In genomic region chr6:161418458-161418945, GRCh38 we compare ENCODE assay signal across 8 cellular contexts.
A peak's percentile ranks its signal among the peaks of the same experiment; 100 is the strongest.
DNase-seq lines count a peak whose midpoint lies in the region; ATAC-seq, FAIRE-seq and TF ChIP-seq lines count a peak whose summit lies in the region.

No MANE protein-coding gene starts in this region.

- H3K27ac ChIP-seq in CD4-positive, CD25-positive, alpha-beta regulatory T cell (ENCODE audit: insufficient read depth, low read length, poor library complexity, severe bottlenecking) = no peak overlapping the region
- H3K27ac ChIP-seq in GM12878 (ENCODE audit: control insufficient read depth, insufficient read depth) (no peak overlapping the region), smooth muscle cell (ENCODE audit: low read depth) (peak overlapping the region; percentile 84)

- peak; percentile 77 for TF ChIP-seq RAD21 in GM12878 (IDR thresholded peaks at IDR 0.05; ENCODE audit: insufficient read depth, low read depth, low read length)

- H4K20me1 ChIP-seq in GM12878 (ENCODE audit: control insufficient read depth, insufficient read depth) (no peaks in the 10 kb centered on the region), smooth muscle cell (ENCODE audit: low read depth) (no peaks in the 10 kb centered on the region)

- no peaks in the 10 kb centered on the region for H3K27me3 ChIP-seq in CD4-positive, CD25-positive, alpha-beta regulatory T cell (ENCODE audit: control insufficient read depth, insufficient read depth, low read length)
- peaks cover 0 to 2% of the 10 kb centered on the region in 2 experiments; a peak in 2 of 4 replicates for H3K27me3 ChIP-seq in GM12878 (replicated peaks in 1 of 2; ENCODE audit: control insufficient read depth in 2 of 2, insufficient read depth in 2 of 2, low read length in 1 of 2)
- H3K27me3 ChIP-seq in smooth muscle cell (ENCODE audit: low read depth) = no peaks in the 10 kb centered on the region

- in situ Hi-C loops in GM12878 (cut with MboI) = no loop called here

- CTCF ChIA-PET in GM12878 (lab: Yijun Ruan, JAX) = interaction anchor here (0.6 to 2.7 kb wide), 30 partner anchors 9 to 884 kb away, joined by 3 to 27 read pairs (median 3); no protein-coding TSS in a partner anchor

- no TSS peak for BruUV-seq in GM12878 (replicated peaks; lab: Mats Ljungman, UMichigan)

- peak; percentile 44 for FAIRE-seq in GM12878 (lab: Jason Lieb, UNC)

- TF ChIP-seq POLR2A in GM12878 (IDR thresholded peaks at IDR 0.05; ENCODE audit: low read depth, low read length) = no peak

- DNase-seq in CD4-positive, CD25-positive, alpha-beta regulatory T cell = peak in 2 of 3 donors; percentile 26 to 74
- peak; percentile 40 to 86 for DNase-seq in NCI-H526 (lab: John Stamatoyannopoulos, UW)
- no peak for DNase-seq in GM12878 (ENCODE audit: low read depth, low spot score)
- DNase-seq in iPS DF 4.7 (ENCODE audit: extremely low read depth, low spot score) = peak; percentile 44
- DNase-seq in smooth muscle cell (lab: John Stamatoyannopoulos, UW; ENCODE audit: unreplicated experiment) = no peak

- no peak overlapping the region for H3K27ac Mint-ChIP-seq in CD4-positive, CD25-positive, alpha-beta regulatory T cell

- H3K9ac ChIP-seq in GM12878 (ENCODE audit: control insufficient read depth, insufficient read depth, low read length) (no peak overlapping the region), smooth muscle cell (ENCODE audit: low read depth) (no peak overlapping the region)

- H3K79me2 ChIP-seq in GM12878 (ENCODE audit: control insufficient read depth, insufficient read depth, low read length) = no peaks in the 10 kb centered on the region
- no peaks in the 10 kb centered on the region for H3K79me2 ChIP-seq in smooth muscle cell (ENCODE audit: low read depth)

- SMC1A ChIA-PET in GM12878 (lab: Charles Lee; ENCODE audit: uncharacterized antibody, unreplicated experiment) = interaction anchor here (0.8 to 1.8 kb wide), 7 partner anchors 11 to 1022 kb away, joined by 3 to 8 read pairs (median 3); no protein-coding TSS in a partner anchor

- H3K4me3 ChIP-seq in CD4-positive, CD25-positive, alpha-beta regulatory T cell (ENCODE audit: low read depth, low read length) = no peak overlapping the region
- H3K4me3 ChIP-seq in GM12878 (no peak overlapping the region), smooth muscle cell (no peak overlapping the region)

- H3K4me3 Mint-ChIP-seq in CD4-positive, CD25-positive, alpha-beta regulatory T cell = no peak overlapping the region

- H3K36me3 ChIP-seq in CD4-positive, CD25-positive, alpha-beta regulatory T cell (ENCODE audit: control insufficient read depth, insufficient read depth, low read length) = no peaks in the 10 kb centered on the region
- H3K36me3 ChIP-seq in GM12878 (ENCODE audit: control insufficient read depth in 2 of 2, insufficient read depth in 2 of 2, low read length in 1 of 2) (no peaks in the 10 kb centered on the region), smooth muscle cell (ENCODE audit: low read depth) (no peaks in the 10 kb centered on the region)

- TF ChIP-seq CTCF in GM12878 (IDR thresholded peaks at IDR 0.05 in 2 of 3, conservative IDR thresholded peaks at IDR 0.05 in 1 of 3; ENCODE audit: control insufficient read depth in 2 of 3, extremely low read depth in 1 of 3, insufficient read depth in 1 of 3, low read depth in 3 of 3, low read length in 3 of 3) = peak; percentile 46 to 71 (median 59)
- TF ChIP-seq CTCF in smooth muscle cell (IDR thresholded peaks at IDR 0.05; ENCODE audit: borderline replicate concordance, insufficient read depth, poor library complexity, severe bottlenecking) = peak; percentile 81

- no peaks in the 10 kb centered on the region for H3K9me3 Mint-ChIP-seq in CD4-positive, CD25-positive, alpha-beta regulatory T cell

- ATAC-seq in CD4-positive, CD25-positive, alpha-beta regulatory T cell (ENCODE audit: low read depth in 2 of 2) = no peak
- ATAC-seq in GM18502 (IDR thresholded peaks at IDR 0.05; ENCODE audit: poor library complexity, unreplicated experiment) (peak; percentile 83), HG03175 (IDR thresholded peaks at IDR 0.05; ENCODE audit: unreplicated experiment) (peak; percentile 76), GM12878 (peak; percentile 73), GM18520 (IDR thresholded peaks at IDR 0.05; ENCODE audit: unreplicated experiment) (no peak)

- H3K27me3 Mint-ChIP-seq in CD4-positive, CD25-positive, alpha-beta regulatory T cell = peaks cover 7% of the 10 kb centered on the region

- no peak for TF ChIP-seq EP300 in GM12878 (IDR thresholded peaks at IDR 0.05; ENCODE audit: borderline replicate concordance in 1 of 2, control insufficient read depth in 1 of 2, low read depth in 2 of 2, low read length in 2 of 2)

- intact Hi-C loops in GM12878 (cut with micrococcal nuclease; ENCODE audit: unreplicated experiment) = loop anchor here (1.0 to 10.0 kb wide), 2 partner anchors 277 to 506 kb away; no protein-coding TSS in a partner anchor

- no peaks in the 10 kb centered on the region for H3K9me3 ChIP-seq in CD4-positive, CD25-positive, alpha-beta regulatory T cell (ENCODE audit: control insufficient read depth in 2 of 2, low read length in 2 of 2)
- H3K9me3 ChIP-seq in GM12878 (replicated peaks; ENCODE audit: control insufficient read depth, insufficient read depth, low read length) = no peaks in the 10 kb centered on the region
- H3K9me3 ChIP-seq in smooth muscle cell (replicated peaks; ENCODE audit: low read depth) = no peaks in the 10 kb centered on the region

- POLR2A ChIA-PET in GM12878 (lab: Charles Lee) = no interaction called here

- no peaks in the 10 kb centered on the region for H3K36me3 Mint-ChIP-seq in CD4-positive, CD25-positive, alpha-beta regulatory T cell

- H3K4me1 Mint-ChIP-seq in CD4-positive, CD25-positive, alpha-beta regulatory T cell = no peaks in the 10 kb centered on the region

- H3K4me1 ChIP-seq in CD4-positive, CD25-positive, alpha-beta regulatory T cell (ENCODE audit: control insufficient read depth, insufficient read depth, low read length, poor library complexity, severe bottlenecking) = no peaks in the 10 kb centered on the region
- H3K4me1 ChIP-seq in GM12878 (ENCODE audit: control insufficient read depth, insufficient read depth, low read length) (no peaks in the 10 kb centered on the region), smooth muscle cell (ENCODE audit: low read depth) (peaks cover 10% of the 10 kb centered on the region)

- H2AFZ ChIP-seq in GM12878 (ENCODE audit: control insufficient read depth, low read depth, low read length) (no peak overlapping the region), smooth muscle cell (ENCODE audit: low read depth) (no peak overlapping the region)

- H3K4me2 ChIP-seq in GM12878 (ENCODE audit: control insufficient read depth, insufficient read depth) (no peak overlapping the region), smooth muscle cell (peak overlapping the region; percentile 59)

- WGBS in GM12878 (ENCODE audit: insufficient coverage, insufficient replicate concordance, low lambda C conversion rate, missing lambda C conversion rate) = 8% methylated on average over 7 of the region's 7 CpGs
- 10% methylated on average over 7 of the region's 7 CpGs for WGBS in smooth muscle cell (ENCODE audit: low lambda C conversion rate)

- no peaks in the 10 kb centered on the region for H3F3A ChIP-seq in smooth muscle cell (ENCODE audit: low read depth)

- RAD21 ChIA-PET in GM12878 (lab: Charles Lee; ENCODE audit: unreplicated experiment) = interaction anchor here (0.6 to 1.5 kb wide), 5 partner anchors 23 to 276 kb away, joined by 3 to 12 read pairs (median 5); no protein-coding TSS in a partner anchor

TF ChIP-seq in GM12878, 131 proteins besides CTCF, POLR2A, EP300 and RAD21:
- TF ChIP-seq, protein P1, sequence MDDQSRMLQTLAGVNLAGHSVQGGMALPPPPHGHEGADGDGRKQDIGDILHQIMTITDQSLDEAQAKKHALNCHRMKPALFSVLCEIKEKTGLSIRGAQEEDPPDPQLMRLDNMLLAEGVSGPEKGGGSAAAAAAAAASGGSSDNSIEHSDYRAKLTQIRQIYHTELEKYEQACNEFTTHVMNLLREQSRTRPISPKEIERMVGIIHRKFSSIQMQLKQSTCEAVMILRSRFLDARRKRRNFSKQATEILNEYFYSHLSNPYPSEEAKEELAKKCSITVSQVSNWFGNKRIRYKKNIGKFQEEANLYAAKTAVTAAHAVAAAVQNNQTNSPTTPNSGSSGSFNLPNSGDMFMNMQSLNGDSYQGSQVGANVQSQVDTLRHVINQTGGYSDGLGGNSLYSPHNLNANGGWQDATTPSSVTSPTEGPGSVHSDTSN (IDR thresholded peaks at IDR 0.05; ENCODE audit: insufficient replicate concordance, low read depth, low read length) = no peak
- peak; percentile 58; the same call in 1 of the 2 replicates for TF ChIP-seq SMC3 (IDR thresholded peaks at IDR 0.05; ENCODE audit: borderline replicate concordance, low read length)

Comparison
In these comparisons a context has a peak if more than half of its experiments do, and no peak if none do; other contexts are left out.
1. ATAC-seq: peak in GM18502 (single experiment), HG03175 (single experiment) and GM12878 (single experiment); none in CD4-positive, CD25-positive, alpha-beta regulatory T cell (0 of 2) and GM18520 (single experiment).
2. DNase-seq: peak in CD4-positive, CD25-positive, alpha-beta regulatory T cell (2 of 3), NCI-H526 (2 of 2) and iPS DF 4.7 (single experiment); none in GM12878 (single experiment) and smooth muscle cell (single experiment).